In genomic region chr2:113227290-113227689, GRCh38 we compare ENCODE assay signal across 27 cellular contexts. TPM values are rescaled to one million over a fixed set of nuclear protein-coding genes. Genes with fewer than 3 reads are reported as not detected.
DNase-seq lines count a peak whose midpoint lies in the region; ATAC-seq, FAIRE-seq and TF ChIP-seq lines count a peak whose summit lies in the region.
"Had no signal": no experiment of that assay in that cellular context is flagged by ENCODE, and none has a peak within 500 bp of the region (broad histone marks: within the 10 kb centered on the region; RNA-seq: fewer than 3 reads in every experiment).

No MANE protein-coding gene starts in this region.

- H3K4me3 ChIP-seq in A549: no peak overlapping the region
- no peak overlapping the region for H3K4me3 ChIP-seq in hepatocyte

- CTCF ChIA-PET in A549 (lab: Yijun Ruan, JAX): interaction anchor here (0.8 to 2.9 kb wide), 12 partner anchors 10 to 163 kb away, joined by 3 to 14 read pairs (median 4); no protein-coding TSS in a partner anchor

- no peaks in the 10 kb centered on the region for H3K9me3 Mint-ChIP-seq in dendritic cell treated with granulocyte-macrophage colony-stimulating factor and Interleukin-4, amounts not matched to agents 40 ng/mL and 50 ng/mL, for 4 days
- H3K9me3 Mint-ChIP-seq in nephron: no peaks in the 10 kb centered on the region
- H3K9me3 Mint-ChIP-seq: activated CD4-positive, alpha-beta T cell treated with anti-CD3 and anti-CD28 coated beads, Interleukin-2, amount 10 ng/mL, durations not matched to agents 24 days and 14 days; activated naive CD4-positive, alpha-beta T cell treated with anti-CD3 and anti-CD28 coated beads, Interleukin-2, amount 50 U/mL, for 72 hours; activated T-helper 17 cell treated with anti-CD3 and anti-CD28 coated beads, Interleukin-2, amount 50 U/mL, for 72 hours; central memory CD8-positive, alpha-beta T cell; neural crest cell; T-helper 2 cell treated with Interferon-gamma antibody and Interleukin-4, amounts not matched to agents 5 μg/mL and 100 μg/mL, for 36 hours had no signal

- DNase-seq in A549 (ENCODE audit: low read depth in 1 of 2, low spot score in 1 of 2) (no peak), M059J (ENCODE audit: low read depth) (peak; percentile 82), hepatocyte (ENCODE audit: low spot score) (no peak), OCI-M1 (lab: John Stamatoyannopoulos, UW) (no peak), caudate nucleus (lab: John Stamatoyannopoulos, UW) (no peak)
- DNase-seq: activated CD4-positive, alpha-beta T cell treated with anti-CD3 and anti-CD28 coated beads, Interleukin-2, amount 10 ng/mL, durations not matched to agents 24 days and 14 days; foreskin melanocyte; H7; hypothalamus; NCI-H1105 treated with DMSO at 0.1 percent for 48 hours; NCI-H2029 treated with DMSO at 0.1 percent for 48 hours; NCI-H226; NCI-H748 treated with DMSO at 0.1 percent for 48 hours; trophoblast cell had no signal

- intact Hi-C loops in dendritic cell treated with granulocyte-macrophage colony-stimulating factor and Interleukin-4, amounts not matched to agents 40 ng/mL and 50 ng/mL, for 4 days (cut with micrococcal nuclease): no loop called here

- ATAC-seq in A549 (peak in 1 of 2 experiments; percentile 30; a peak in 3 of 6 replicates), GM18873 (IDR thresholded peaks at IDR 0.05; ENCODE audit: low FRiP score, unreplicated experiment) (no peak)
- ATAC-seq: activated naive CD4-positive, alpha-beta T cell treated with anti-CD3 and anti-CD28 coated beads, Interleukin-2, amount 50 U/mL, for 72 hours; activated T-helper 17 cell treated with anti-CD3 and anti-CD28 coated beads, Interleukin-2, amount 50 U/mL, for 72 hours; SK-N-SH treated with all-trans-retinoic acid at 6 μM for 48 hours had no signal

- no peak for TF ChIP-seq EP300 in A549 (IDR thresholded peaks at IDR 0.05)

- H4K20me1 ChIP-seq in hepatocyte (ENCODE audit: insufficient read depth, poor library complexity, severe bottlenecking): no peaks in the 10 kb centered on the region

- POLR2A ChIA-PET in A549 (lab: Yijun Ruan, JAX): no interaction called here

- no peak overlapping the region for H3K4me2 ChIP-seq in A549
- no peak overlapping the region for H3K4me2 ChIP-seq in hepatocyte

- H3K27ac ChIP-seq in A549 (peak overlapping the region; percentile 77 to 91; a peak in 5 of 6 replicates), hepatocyte (no peak overlapping the region), caudate nucleus (ENCODE audit: low read depth, low read length) (no peak overlapping the region)

- H3K4me1 ChIP-seq in A549: peaks cover 52% of the 10 kb centered on the region
- peaks cover 12% of the 10 kb centered on the region for H3K4me1 ChIP-seq in hepatocyte (ENCODE audit: insufficient read depth)

- no peaks in the 10 kb centered on the region for H3K36me3 Mint-ChIP-seq in dendritic cell treated with granulocyte-macrophage colony-stimulating factor and Interleukin-4, amounts not matched to agents 40 ng/mL and 50 ng/mL, for 4 days (ENCODE audit: low read depth)
- peaks cover 21% of the 10 kb centered on the region for H3K36me3 Mint-ChIP-seq in nephron (ENCODE audit: low read depth)
- H3K36me3 Mint-ChIP-seq: activated naive CD4-positive, alpha-beta T cell treated with anti-CD3 and anti-CD28 coated beads, Interleukin-2, amount 50 U/mL, for 72 hours had no signal

- no peaks in the 10 kb centered on the region for H3K27me3 ChIP-seq in hepatocyte

- peaks cover 41% of the 10 kb centered on the region for H3K4me1 Mint-ChIP-seq in dendritic cell treated with granulocyte-macrophage colony-stimulating factor and Interleukin-4, amounts not matched to agents 40 ng/mL and 50 ng/mL, for 4 days (ENCODE audit: low read depth)
- H3K4me1 Mint-ChIP-seq in nephron: peaks cover 34% of the 10 kb centered on the region
- H3K4me1 Mint-ChIP-seq: B cell; central memory CD8-positive, alpha-beta T cell had no signal

- H3K79me2 ChIP-seq in hepatocyte: no peaks in the 10 kb centered on the region

- WGBS in A549 (ENCODE audit: missing lambda C conversion rate): 96% methylated on average over 1 of the region's 1 CpG
- 47% methylated on average over 1 of the region's 1 CpG for WGBS in hepatocyte (ENCODE audit: low lambda C conversion rate, missing lambda C conversion rate)

- H2AFZ ChIP-seq in hepatocyte: no peak overlapping the region

- H3K27me3 Mint-ChIP-seq in dendritic cell treated with granulocyte-macrophage colony-stimulating factor and Interleukin-4, amounts not matched to agents 40 ng/mL and 50 ng/mL, for 4 days: no peaks in the 10 kb centered on the region
- no peaks in the 10 kb centered on the region for H3K27me3 Mint-ChIP-seq in nephron (ENCODE audit: low read depth)
- H3K27me3 Mint-ChIP-seq: activated T-helper 17 cell treated with anti-CD3 and anti-CD28 coated beads, Interleukin-2, amount 50 U/mL, for 72 hours; B cell; central memory CD8-positive, alpha-beta T cell had no signal

- no peak overlapping the region for H3K4me3 Mint-ChIP-seq in dendritic cell treated with granulocyte-macrophage colony-stimulating factor and Interleukin-4, amounts not matched to agents 40 ng/mL and 50 ng/mL, for 4 days
- H3K4me3 Mint-ChIP-seq in nephron: no peak overlapping the region
- H3K4me3 Mint-ChIP-seq: activated CD4-positive, alpha-beta T cell treated with anti-CD3 and anti-CD28 coated beads, Interleukin-2, amount 10 ng/mL, durations not matched to agents 24 days and 14 days; activated T-helper 17 cell treated with anti-CD3 and anti-CD28 coated beads, Interleukin-2, amount 50 U/mL, for 72 hours; B cell; central memory CD8-positive, alpha-beta T cell; neural crest cell had no signal

- no peak for TF ChIP-seq CTCF in A549 (IDR thresholded peaks at IDR 0.05)
- no peak for TF ChIP-seq CTCF in nephron (IDR thresholded peaks at IDR 0.05; ENCODE audit: unreplicated experiment in 3 of 3)
- TF ChIP-seq CTCF in hepatocyte (IDR thresholded peaks at IDR 0.05; ENCODE audit: poor library complexity): no peak

- H3K9me3 ChIP-seq in A549: no peaks in the 10 kb centered on the region
- no peaks in the 10 kb centered on the region for H3K9me3 ChIP-seq in hepatocyte (ENCODE audit: low read depth)

- H3K36me3 ChIP-seq in hepatocyte (replicated peaks; ENCODE audit: insufficient read depth, low read depth): no peaks in the 10 kb centered on the region

- TF ChIP-seq POLR2A in A549 (IDR thresholded peaks at IDR 0.05; ENCODE audit: low read length): no peak

- FAIRE-seq in A549 (lab: Jason Lieb, UNC): no peak
- FAIRE-seq: GM12892, islet of Langerhans had no signal

- peak overlapping the region; percentile 14 for H3K27ac Mint-ChIP-seq in dendritic cell treated with granulocyte-macrophage colony-stimulating factor and Interleukin-4, amounts not matched to agents 40 ng/mL and 50 ng/mL, for 4 days
- H3K27ac Mint-ChIP-seq in nephron: peak overlapping the region in 2 of 3 experiments; percentile 61 to 73
- H3K27ac Mint-ChIP-seq: activated CD4-positive, alpha-beta T cell treated with anti-CD3 and anti-CD28 coated beads, Interleukin-2, amount 10 ng/mL, durations not matched to agents 24 days and 14 days; activated naive CD4-positive, alpha-beta T cell treated with anti-CD3 and anti-CD28 coated beads, Interleukin-2, amount 50 U/mL, for 72 hours; B cell; T-helper 2 cell treated with Interferon-gamma antibody and Interleukin-4, amounts not matched to agents 5 μg/mL and 100 μg/mL, for 36 hours had no signal

- no peaks in the 10 kb centered on the region for H3K9me2 ChIP-seq in hepatocyte (replicated peaks; ENCODE audit: insufficient read depth)

- TF ChIP-seq RAD21 in A549 (conservative IDR thresholded peaks at IDR 0.05 in 1 of 2, IDR thresholded peaks at IDR 0.05 in 1 of 2): peak in 1 of 2 experiments; percentile 46; a peak in 2 of 5 replicates

TF ChIP-seq in A549, 52 proteins besides CTCF, POLR2A, EP300 and RAD21 (continues in another document):
- TF ChIP-seq, protein P1, sequence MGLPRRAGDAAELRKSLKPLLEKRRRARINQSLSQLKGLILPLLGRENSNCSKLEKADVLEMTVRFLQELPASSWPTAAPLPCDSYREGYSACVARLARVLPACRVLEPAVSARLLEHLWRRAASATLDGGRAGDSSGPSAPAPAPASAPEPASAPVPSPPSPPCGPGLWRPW (IDR thresholded peaks at IDR 0.05): no peak
- TF ChIP-seq ZNF302 (CRISPR knock-in tag; IDR thresholded peaks at IDR 0.05) (no peak), NFE2L2 (conservative IDR thresholded peaks at IDR 0.05; ENCODE audit: low read length) (no peak), ZSCAN20 (CRISPR knock-in tag; IDR thresholded peaks at IDR 0.05) (no peak), RNF2 (IDR thresholded peaks at IDR 0.05; ENCODE audit: borderline replicate concordance, low read depth) (no peak)

RNA-seq across cellular contexts. Expression of gene PAX8, which starts 51.4 kb away (rescaled TPM):
- polyA plus RNA-seq in A549 (2011; rRNA removed) (0.71 and 1.0 TPM in 2 replicates), A549 (2017; fragmentation: RNase III; extraction: RNeasy Plus Mini Kit Qiagen cat#74134 plus additional on column Dnase treatment) (0.81 to 1.7 TPM (median 1.5 TPM) in 3 replicates), hepatocyte (0.05 and 0.16 TPM in 2 replicates)
- 0.54 and 0.66 TPM in 2 replicates for polyA plus RNA-seq in A549 (2012; cell fraction: cytosol; rRNA removed)
- polyA plus RNA-seq in A549 (2012; cell fraction: nucleus; rRNA removed): 0.40 and 0.91 TPM in 2 replicates
- 1.0 and 1.7 TPM in 2 replicates for polyA minus RNA-seq in A549 (2011; rRNA and poly(A)+ RNA removed)
- 5.2 and 6.1 TPM in 2 replicates for total RNA-seq in M059J (2014; rRNA removed; shearing (Covaris generic))
- total RNA-seq in hepatocyte: 0.20 TPM in 1 of 2 replicates, not detected in the other
- total RNA-seq: H7, skeletal muscle tissue had no signal

RNA-seq across cellular contexts. Expression of gene PSD4, which starts 53.5 kb away (rescaled TPM):
- polyA plus RNA-seq in A549 (2011; rRNA removed): 5.4 and 6.7 TPM in 2 replicates
- polyA plus RNA-seq in A549 (2012; cell fraction: cytosol; rRNA removed): 4.3 and 5.3 TPM in 2 replicates
- polyA plus RNA-seq in A549 (2012; cell fraction: nucleus; rRNA removed): 5.9 and 6.1 TPM in 2 replicates
- polyA plus RNA-seq in A549 (2017; fragmentation: RNase III; extraction: RNeasy Plus Mini Kit Qiagen cat#74134 plus additional on column Dnase treatment): 13.9 to 21.6 TPM (median 21.1 TPM) in 3 replicates
- 8.2 and 8.3 TPM in 2 replicates for polyA minus RNA-seq in A549 (2011; rRNA and poly(A)+ RNA removed)
- 6.4 and 14.7 TPM in 2 replicates for total RNA-seq in M059J (2014; rRNA removed; shearing (Covaris generic))
- total RNA-seq in hepatocyte: 22.6 and 26.5 TPM in 2 replicates
- polyA plus RNA-seq in hepatocyte: 11.5 and 15.1 TPM in 2 replicates

Comparison
In these comparisons a context has a peak if more than half of its experiments do, and no peak if none do; other contexts are left out.
1. H3K27ac ChIP-seq: peak in A549 (2 of 2); none in hepatocyte (single experiment) and caudate nucleus (single experiment).